Comparison of ENCODE assay signal across 19 cellular contexts in genomic region chr10:76091821-76092394, GRCh38.
DNase-seq lines count a peak whose midpoint lies in the region; ATAC-seq, FAIRE-seq and TF ChIP-seq lines count a peak whose summit lies in the region.
"Had no signal": no experiment of that assay in that cellular context is flagged by ENCODE, and none has a peak within 500 bp of the region (broad histone marks: within the 10 kb centered on the region; RNA-seq: fewer than 3 reads in every experiment).

No MANE protein-coding gene starts in this region.

- H3K9me3 ChIP-seq in HEK293 (ENCODE audit: control insufficient read depth, insufficient read depth, low read depth, low read length) (no peaks in the 10 kb centered on the region), duodenal mucosa (ENCODE audit: control insufficient read depth in 1 of 2, low read length in 2 of 2) (no peaks in the 10 kb centered on the region)
- H3K9me3 ChIP-seq: A549 had no signal

- no peaks in the 10 kb centered on the region for H3K27me3 ChIP-seq in duodenal mucosa (ENCODE audit: control insufficient read depth in 1 of 2, insufficient read depth in 2 of 2, low read length in 2 of 2)
- H3K27me3 ChIP-seq: SJSA1 had no signal

- H3K4me1 ChIP-seq in HEK293 (ENCODE audit: control insufficient read depth, insufficient read depth, low read length) (peaks cover 4% of the 10 kb centered on the region), duodenal mucosa (ENCODE audit: control insufficient read depth in 1 of 2, insufficient read depth in 2 of 2, low read length in 2 of 2) (peaks cover 14 to 15% of the 10 kb centered on the region in 2 donors)
- H3K4me1 ChIP-seq: A549, SJSA1 had no signal

- no peak for TF ChIP-seq POLR2A in GM12891 (IDR thresholded peaks at IDR 0.05; ENCODE audit: low read depth, low read length)

- H3K27ac ChIP-seq in HEK293 (ENCODE audit: extremely low read depth, low read depth, low read length): no peak overlapping the region
- H3K27ac ChIP-seq in duodenal mucosa (ENCODE audit: low read depth, low read length): peak overlapping the region; percentile 14
- H3K27ac ChIP-seq: A549, PC-9, SJSA1 had no signal

- no peak for ATAC-seq in stimulated activated naive CD8-positive, alpha-beta T cell treated with anti-CD3 and anti-CD28 coated beads, Interleukin-15, Interleukin-2, amounts not matched to agents 100 U/mL and 50 U/mL, for 24 hours
- ATAC-seq: A549, GM23338, HCT116 had no signal

- H3K9ac ChIP-seq in duodenal mucosa (ENCODE audit: low read depth in 1 of 2, low read length in 2 of 2): no peak overlapping the region

- H3K36me3 ChIP-seq in HEK293 (ENCODE audit: control insufficient read depth in 2 of 2, insufficient read depth in 1 of 2, low read length in 2 of 2) (no peaks in the 10 kb centered on the region), duodenal mucosa (ENCODE audit: control insufficient read depth in 1 of 2, insufficient read depth in 2 of 2, low read length in 2 of 2) (no peaks in the 10 kb centered on the region)
- H3K36me3 ChIP-seq: SJSA1 had no signal

- FAIRE-seq in GM12891 (lab: Jason Lieb, UNC): no peak
- FAIRE-seq: A549 had no signal

- CTCF ChIA-PET in HEK293 (lab: Yijun Ruan, JAX): no interaction called here

- H3K4me3 ChIP-seq in HEK293 (ENCODE audit: low read depth, low read length) (no peak overlapping the region), duodenal mucosa (ENCODE audit: low read depth in 1 of 2, low read length in 2 of 2) (peak overlapping the region in 1 of 2 donors; percentile 27)
- H3K4me3 ChIP-seq: A549, GM23338, PC-9, SJSA1 had no signal

- TF ChIP-seq CTCF in HEK293 (tag by site-specific recombination; IDR thresholded peaks at IDR 0.05): no peak

- DNase-seq in COLO668 (lab: John Stamatoyannopoulos, UW; ENCODE audit: unreplicated experiment): peak; percentile 39
- DNase-seq in mucosa of gallbladder (ENCODE audit: low spot score): peak; percentile 11
- DNase-seq in AG08396 (ENCODE audit: low spot score): no peak
- DNase-seq in GM12891 (ENCODE audit: insufficient read length, low spot score): no peak
- no peak for DNase-seq in NOMO-1 treated with DMSO at 0.1 percent for 48 hours (lab: John Stamatoyannopoulos, UW; ENCODE audit: unreplicated experiment)
- DNase-seq in stimulated activated naive CD8-positive, alpha-beta T cell treated with anti-CD3 and anti-CD28 coated beads, Interleukin-15, Interleukin-2, amounts not matched to agents 100 U/mL and 50 U/mL, for 24 hours: no peak
- DNase-seq: C1 segment of cervical spinal cord, DMS153, NCI-H1092, NCI-H1694, NCI-H2107, NCI-H345, PC-9 had no signal

- POLR2A ChIA-PET in HEK293 (lab: Yijun Ruan, JAX): no interaction called here

TF ChIP-seq in HEK293, 187 proteins besides CTCF, POLR2A, EP300 and RAD21:
- TF ChIP-seq ZNF473 (tag by site-specific recombination; IDR thresholded peaks at IDR 0.05) (no peak), ZNF561 (tag by site-specific recombination; IDR thresholded peaks at IDR 0.05; ENCODE audit: borderline replicate concordance) (0 out of 2 replicates have a peak, but pooled peaks have one; percentile 38)

TF ChIP-seq in GM12891, 5 proteins besides CTCF, POLR2A, EP300 and RAD21:
- TF ChIP-seq PAX5 (IDR thresholded peaks at IDR 0.05; ENCODE audit: insufficient read depth, low read length, severe bottlenecking) (no peak), SPI1 (IDR thresholded peaks at IDR 0.05; ENCODE audit: low read depth, low read length) (no peak), POU2F2 (IDR thresholded peaks at IDR 0.05; ENCODE audit: low read depth, low read length) (no peak)

Comparison
In these comparisons a context has a peak if more than half of its experiments do, and no peak if none do; other contexts are left out.
1. DNase-seq: peak in COLO668 (single experiment) and mucosa of gallbladder (single experiment); none in AG08396 (single experiment), GM12891 (single experiment), NOMO-1 treated with DMSO at 0.1 percent for 48 hours (single experiment) and stimulated activated naive CD8-positive, alpha-beta T cell treated with anti-CD3 and anti-CD28 coated beads, Interleukin-15, Interleukin-2, amounts not matched to agents 100 U/mL and 50 U/mL, for 24 hours (single experiment).